1 cellular context compared by ENCODE assay signal in the genomic region with DNA sequence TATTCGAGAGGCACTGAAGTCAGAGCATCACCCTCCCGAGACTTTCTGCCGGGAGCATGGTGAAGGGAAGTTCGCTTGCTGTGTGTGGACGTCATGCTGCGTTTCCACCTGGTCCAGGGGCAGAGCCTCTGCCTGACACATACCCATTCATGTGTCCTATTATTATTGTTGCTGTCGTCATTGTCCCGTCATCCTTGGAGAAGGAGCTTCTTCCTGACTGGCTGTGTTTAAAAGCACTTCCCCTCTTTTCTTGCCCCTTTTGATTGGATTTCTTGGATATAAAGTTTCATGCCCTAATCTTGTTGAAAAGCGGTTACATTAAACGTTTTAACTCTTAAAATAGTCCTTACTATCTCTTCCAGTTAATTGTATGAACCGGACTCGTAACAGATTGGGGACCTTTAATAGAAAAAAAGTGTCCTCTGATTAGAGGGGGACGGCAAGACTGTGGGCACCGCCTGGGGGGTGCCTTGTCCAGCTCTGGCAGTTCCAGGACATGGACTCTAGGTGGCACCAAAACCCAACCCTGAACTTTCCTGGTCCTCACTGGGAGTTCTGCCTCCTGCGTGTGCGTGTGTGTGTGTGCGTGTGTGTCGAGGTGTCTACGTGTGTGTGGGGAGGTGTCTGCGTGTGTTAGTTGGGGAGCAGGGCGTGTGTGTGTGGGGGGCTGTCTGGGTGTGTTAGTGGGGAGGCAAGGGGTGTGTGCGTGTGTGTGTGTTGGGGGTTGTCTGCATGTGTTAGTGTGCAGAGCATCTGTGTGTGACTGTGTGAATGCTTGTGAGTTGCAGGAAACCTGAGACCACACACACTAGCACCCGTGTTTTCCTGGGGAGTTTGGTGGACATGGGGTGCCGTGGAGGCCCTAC.
TF ChIP-seq lines count a peak whose summit lies in the region.

No MANE protein-coding gene starts in this region.

TF ChIP-seq in HEK293, 187 proteins besides CTCF, POLR2A, EP300 and RAD21 (continued from another document and continues in another):
- TF ChIP-seq, protein P1, sequence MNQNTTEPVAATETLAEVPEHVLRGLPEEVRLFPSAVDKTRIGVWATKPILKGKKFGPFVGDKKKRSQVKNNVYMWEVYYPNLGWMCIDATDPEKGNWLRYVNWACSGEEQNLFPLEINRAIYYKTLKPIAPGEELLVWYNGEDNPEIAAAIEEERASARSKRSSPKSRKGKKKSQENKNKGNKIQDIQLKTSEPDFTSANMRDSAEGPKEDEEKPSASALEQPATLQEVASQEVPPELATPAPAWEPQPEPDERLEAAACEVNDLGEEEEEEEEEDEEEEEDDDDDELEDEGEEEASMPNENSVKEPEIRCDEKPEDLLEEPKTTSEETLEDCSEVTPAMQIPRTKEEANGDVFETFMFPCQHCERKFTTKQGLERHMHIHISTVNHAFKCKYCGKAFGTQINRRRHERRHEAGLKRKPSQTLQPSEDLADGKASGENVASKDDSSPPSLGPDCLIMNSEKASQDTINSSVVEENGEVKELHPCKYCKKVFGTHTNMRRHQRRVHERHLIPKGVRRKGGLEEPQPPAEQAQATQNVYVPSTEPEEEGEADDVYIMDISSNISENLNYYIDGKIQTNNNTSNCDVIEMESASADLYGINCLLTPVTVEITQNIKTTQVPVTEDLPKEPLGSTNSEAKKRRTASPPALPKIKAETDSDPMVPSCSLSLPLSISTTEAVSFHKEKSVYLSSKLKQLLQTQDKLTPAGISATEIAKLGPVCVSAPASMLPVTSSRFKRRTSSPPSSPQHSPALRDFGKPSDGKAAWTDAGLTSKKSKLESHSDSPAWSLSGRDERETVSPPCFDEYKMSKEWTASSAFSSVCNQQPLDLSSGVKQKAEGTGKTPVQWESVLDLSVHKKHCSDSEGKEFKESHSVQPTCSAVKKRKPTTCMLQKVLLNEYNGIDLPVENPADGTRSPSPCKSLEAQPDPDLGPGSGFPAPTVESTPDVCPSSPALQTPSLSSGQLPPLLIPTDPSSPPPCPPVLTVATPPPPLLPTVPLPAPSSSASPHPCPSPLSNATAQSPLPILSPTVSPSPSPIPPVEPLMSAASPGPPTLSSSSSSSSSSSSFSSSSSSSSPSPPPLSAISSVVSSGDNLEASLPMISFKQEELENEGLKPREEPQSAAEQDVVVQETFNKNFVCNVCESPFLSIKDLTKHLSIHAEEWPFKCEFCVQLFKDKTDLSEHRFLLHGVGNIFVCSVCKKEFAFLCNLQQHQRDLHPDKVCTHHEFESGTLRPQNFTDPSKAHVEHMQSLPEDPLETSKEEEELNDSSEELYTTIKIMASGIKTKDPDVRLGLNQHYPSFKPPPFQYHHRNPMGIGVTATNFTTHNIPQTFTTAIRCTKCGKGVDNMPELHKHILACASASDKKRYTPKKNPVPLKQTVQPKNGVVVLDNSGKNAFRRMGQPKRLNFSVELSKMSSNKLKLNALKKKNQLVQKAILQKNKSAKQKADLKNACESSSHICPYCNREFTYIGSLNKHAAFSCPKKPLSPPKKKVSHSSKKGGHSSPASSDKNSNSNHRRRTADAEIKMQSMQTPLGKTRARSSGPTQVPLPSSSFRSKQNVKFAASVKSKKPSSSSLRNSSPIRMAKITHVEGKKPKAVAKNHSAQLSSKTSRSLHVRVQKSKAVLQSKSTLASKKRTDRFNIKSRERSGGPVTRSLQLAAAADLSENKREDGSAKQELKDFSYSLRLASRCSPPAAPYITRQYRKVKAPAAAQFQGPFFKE (tag by site-specific recombination; IDR thresholded peaks at IDR 0.05; ENCODE audit: borderline replicate concordance), result peak; percentile 94
- TF ChIP-seq SP2 (tag by site-specific recombination; IDR thresholded peaks at IDR 0.05) (peak; percentile 47), SCRT2 (tag by site-specific recombination; IDR thresholded peaks at IDR 0.05) (no peak), ZNF157 (tag by site-specific recombination; IDR thresholded peaks at IDR 0.05) (0 out of 2 replicates have a peak, but pooled peaks have one; percentile 31), ZNF785 (tag by site-specific recombination; IDR thresholded peaks at IDR 0.05) (peak; percentile 70; the same call in 1 of the 2 replicates), ZNF747 (tag by site-specific recombination; IDR thresholded peaks at IDR 0.05) (no peak), KLF7 (tag by site-specific recombination; IDR thresholded peaks at IDR 0.05; ENCODE audit: borderline replicate concordance) (no peak), ZNF521 (tag by site-specific recombination; IDR thresholded peaks at IDR 0.05) (0 out of 2 replicates have a peak, but pooled peaks have one; percentile 72), ZBTB7A (tag by site-specific recombination; IDR thresholded peaks at IDR 0.05; ENCODE audit: low read depth) (no peak; the same call in 1 of the 2 replicates), KLF9 (tag by site-specific recombination; IDR thresholded peaks at IDR 0.05; ENCODE audit: low read depth) (peak; percentile 65), ZNF174 (tag by site-specific recombination; IDR thresholded peaks at IDR 0.05) (no peak), ZNF830 (tag by site-specific recombination; IDR thresholded peaks at IDR 0.05; ENCODE audit: low read depth) (no peak), ZNF132 (tag by site-specific recombination; IDR thresholded peaks at IDR 0.05; ENCODE audit: borderline replicate concordance) (no peak), ZNF311 (tag by site-specific recombination; IDR thresholded peaks at IDR 0.05; ENCODE audit: borderline replicate concordance) (no peak), PRDM1 (tag by site-specific recombination; IDR thresholded peaks at IDR 0.05) (peak; percentile 35; the same call in 1 of the 2 replicates), ZNF37A (tag by site-specific recombination; IDR thresholded peaks at IDR 0.05) (no peak), ZNF558 (tag by site-specific recombination; IDR thresholded peaks at IDR 0.05) (no peak), WT1 (tag by site-specific recombination; IDR thresholded peaks at IDR 0.05) (no peak), ZNF510 (tag by site-specific recombination; IDR thresholded peaks at IDR 0.05; ENCODE audit: insufficient replicate concordance) (no peak), ZNF23 (tag by site-specific recombination; IDR thresholded peaks at IDR 0.05; ENCODE audit: borderline replicate concordance) (no peak), ZNF776 (tag by site-specific recombination; IDR thresholded peaks at IDR 0.05; ENCODE audit: borderline replicate concordance) (peak; percentile 77; the same call in 1 of the 2 replicates), ZNF2 (tag by site-specific recombination; IDR thresholded peaks at IDR 0.05) (peak; percentile 81), ZNF621 (tag by site-specific recombination; IDR thresholded peaks at IDR 0.05) (no peak), BCL11B (tag by site-specific recombination; IDR thresholded peaks at IDR 0.05; ENCODE audit: low read depth) (no peak), ZNF223 (tag by site-specific recombination; IDR thresholded peaks at IDR 0.05) (no peak)
- TF ChIP-seq, protein P2, sequence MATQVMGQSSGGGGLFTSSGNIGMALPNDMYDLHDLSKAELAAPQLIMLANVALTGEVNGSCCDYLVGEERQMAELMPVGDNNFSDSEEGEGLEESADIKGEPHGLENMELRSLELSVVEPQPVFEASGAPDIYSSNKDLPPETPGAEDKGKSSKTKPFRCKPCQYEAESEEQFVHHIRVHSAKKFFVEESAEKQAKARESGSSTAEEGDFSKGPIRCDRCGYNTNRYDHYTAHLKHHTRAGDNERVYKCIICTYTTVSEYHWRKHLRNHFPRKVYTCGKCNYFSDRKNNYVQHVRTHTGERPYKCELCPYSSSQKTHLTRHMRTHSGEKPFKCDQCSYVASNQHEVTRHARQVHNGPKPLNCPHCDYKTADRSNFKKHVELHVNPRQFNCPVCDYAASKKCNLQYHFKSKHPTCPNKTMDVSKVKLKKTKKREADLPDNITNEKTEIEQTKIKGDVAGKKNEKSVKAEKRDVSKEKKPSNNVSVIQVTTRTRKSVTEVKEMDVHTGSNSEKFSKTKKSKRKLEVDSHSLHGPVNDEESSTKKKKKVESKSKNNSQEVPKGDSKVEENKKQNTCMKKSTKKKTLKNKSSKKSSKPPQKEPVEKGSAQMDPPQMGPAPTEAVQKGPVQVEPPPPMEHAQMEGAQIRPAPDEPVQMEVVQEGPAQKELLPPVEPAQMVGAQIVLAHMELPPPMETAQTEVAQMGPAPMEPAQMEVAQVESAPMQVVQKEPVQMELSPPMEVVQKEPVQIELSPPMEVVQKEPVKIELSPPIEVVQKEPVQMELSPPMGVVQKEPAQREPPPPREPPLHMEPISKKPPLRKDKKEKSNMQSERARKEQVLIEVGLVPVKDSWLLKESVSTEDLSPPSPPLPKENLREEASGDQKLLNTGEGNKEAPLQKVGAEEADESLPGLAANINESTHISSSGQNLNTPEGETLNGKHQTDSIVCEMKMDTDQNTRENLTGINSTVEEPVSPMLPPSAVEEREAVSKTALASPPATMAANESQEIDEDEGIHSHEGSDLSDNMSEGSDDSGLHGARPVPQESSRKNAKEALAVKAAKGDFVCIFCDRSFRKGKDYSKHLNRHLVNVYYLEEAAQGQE (tag by site-specific recombination; IDR thresholded peaks at IDR 0.05), result no peak; the same call in 1 of the 2 replicates
- TF ChIP-seq, protein P3, sequence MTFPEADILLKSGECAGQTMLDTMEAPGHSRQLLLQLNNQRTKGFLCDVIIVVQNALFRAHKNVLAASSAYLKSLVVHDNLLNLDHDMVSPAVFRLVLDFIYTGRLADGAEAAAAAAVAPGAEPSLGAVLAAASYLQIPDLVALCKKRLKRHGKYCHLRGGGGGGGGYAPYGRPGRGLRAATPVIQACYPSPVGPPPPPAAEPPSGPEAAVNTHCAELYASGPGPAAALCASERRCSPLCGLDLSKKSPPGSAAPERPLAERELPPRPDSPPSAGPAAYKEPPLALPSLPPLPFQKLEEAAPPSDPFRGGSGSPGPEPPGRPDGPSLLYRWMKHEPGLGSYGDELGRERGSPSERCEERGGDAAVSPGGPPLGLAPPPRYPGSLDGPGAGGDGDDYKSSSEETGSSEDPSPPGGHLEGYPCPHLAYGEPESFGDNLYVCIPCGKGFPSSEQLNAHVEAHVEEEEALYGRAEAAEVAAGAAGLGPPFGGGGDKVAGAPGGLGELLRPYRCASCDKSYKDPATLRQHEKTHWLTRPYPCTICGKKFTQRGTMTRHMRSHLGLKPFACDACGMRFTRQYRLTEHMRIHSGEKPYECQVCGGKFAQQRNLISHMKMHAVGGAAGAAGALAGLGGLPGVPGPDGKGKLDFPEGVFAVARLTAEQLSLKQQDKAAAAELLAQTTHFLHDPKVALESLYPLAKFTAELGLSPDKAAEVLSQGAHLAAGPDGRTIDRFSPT (tag by site-specific recombination; IDR thresholded peaks at IDR 0.05), result no peak
- TF ChIP-seq, protein P4, sequence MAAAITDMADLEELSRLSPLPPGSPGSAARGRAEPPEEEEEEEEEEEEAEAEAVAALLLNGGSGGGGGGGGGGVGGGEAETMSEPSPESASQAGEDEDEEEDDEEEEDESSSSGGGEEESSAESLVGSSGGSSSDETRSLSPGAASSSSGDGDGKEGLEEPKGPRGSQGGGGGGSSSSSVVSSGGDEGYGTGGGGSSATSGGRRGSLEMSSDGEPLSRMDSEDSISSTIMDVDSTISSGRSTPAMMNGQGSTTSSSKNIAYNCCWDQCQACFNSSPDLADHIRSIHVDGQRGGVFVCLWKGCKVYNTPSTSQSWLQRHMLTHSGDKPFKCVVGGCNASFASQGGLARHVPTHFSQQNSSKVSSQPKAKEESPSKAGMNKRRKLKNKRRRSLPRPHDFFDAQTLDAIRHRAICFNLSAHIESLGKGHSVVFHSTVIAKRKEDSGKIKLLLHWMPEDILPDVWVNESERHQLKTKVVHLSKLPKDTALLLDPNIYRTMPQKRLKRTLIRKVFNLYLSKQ (tag by site-specific recombination; IDR thresholded peaks at IDR 0.05; ENCODE audit: borderline replicate concordance), result no peak
- TF ChIP-seq, protein P5, sequence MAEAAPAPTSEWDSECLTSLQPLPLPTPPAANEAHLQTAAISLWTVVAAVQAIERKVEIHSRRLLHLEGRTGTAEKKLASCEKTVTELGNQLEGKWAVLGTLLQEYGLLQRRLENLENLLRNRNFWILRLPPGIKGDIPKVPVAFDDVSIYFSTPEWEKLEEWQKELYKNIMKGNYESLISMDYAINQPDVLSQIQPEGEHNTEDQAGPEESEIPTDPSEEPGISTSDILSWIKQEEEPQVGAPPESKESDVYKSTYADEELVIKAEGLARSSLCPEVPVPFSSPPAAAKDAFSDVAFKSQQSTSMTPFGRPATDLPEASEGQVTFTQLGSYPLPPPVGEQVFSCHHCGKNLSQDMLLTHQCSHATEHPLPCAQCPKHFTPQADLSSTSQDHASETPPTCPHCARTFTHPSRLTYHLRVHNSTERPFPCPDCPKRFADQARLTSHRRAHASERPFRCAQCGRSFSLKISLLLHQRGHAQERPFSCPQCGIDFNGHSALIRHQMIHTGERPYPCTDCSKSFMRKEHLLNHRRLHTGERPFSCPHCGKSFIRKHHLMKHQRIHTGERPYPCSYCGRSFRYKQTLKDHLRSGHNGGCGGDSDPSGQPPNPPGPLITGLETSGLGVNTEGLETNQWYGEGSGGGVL (tag by site-specific recombination; IDR thresholded peaks at IDR 0.05), result peak; percentile 75
- TF ChIP-seq, protein P6, sequence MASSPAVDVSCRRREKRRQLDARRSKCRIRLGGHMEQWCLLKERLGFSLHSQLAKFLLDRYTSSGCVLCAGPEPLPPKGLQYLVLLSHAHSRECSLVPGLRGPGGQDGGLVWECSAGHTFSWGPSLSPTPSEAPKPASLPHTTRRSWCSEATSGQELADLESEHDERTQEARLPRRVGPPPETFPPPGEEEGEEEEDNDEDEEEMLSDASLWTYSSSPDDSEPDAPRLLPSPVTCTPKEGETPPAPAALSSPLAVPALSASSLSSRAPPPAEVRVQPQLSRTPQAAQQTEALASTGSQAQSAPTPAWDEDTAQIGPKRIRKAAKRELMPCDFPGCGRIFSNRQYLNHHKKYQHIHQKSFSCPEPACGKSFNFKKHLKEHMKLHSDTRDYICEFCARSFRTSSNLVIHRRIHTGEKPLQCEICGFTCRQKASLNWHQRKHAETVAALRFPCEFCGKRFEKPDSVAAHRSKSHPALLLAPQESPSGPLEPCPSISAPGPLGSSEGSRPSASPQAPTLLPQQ (tag by site-specific recombination; IDR thresholded peaks at IDR 0.05), result no peak; the same call in 1 of the 2 replicates
- TF ChIP-seq, protein P7, sequence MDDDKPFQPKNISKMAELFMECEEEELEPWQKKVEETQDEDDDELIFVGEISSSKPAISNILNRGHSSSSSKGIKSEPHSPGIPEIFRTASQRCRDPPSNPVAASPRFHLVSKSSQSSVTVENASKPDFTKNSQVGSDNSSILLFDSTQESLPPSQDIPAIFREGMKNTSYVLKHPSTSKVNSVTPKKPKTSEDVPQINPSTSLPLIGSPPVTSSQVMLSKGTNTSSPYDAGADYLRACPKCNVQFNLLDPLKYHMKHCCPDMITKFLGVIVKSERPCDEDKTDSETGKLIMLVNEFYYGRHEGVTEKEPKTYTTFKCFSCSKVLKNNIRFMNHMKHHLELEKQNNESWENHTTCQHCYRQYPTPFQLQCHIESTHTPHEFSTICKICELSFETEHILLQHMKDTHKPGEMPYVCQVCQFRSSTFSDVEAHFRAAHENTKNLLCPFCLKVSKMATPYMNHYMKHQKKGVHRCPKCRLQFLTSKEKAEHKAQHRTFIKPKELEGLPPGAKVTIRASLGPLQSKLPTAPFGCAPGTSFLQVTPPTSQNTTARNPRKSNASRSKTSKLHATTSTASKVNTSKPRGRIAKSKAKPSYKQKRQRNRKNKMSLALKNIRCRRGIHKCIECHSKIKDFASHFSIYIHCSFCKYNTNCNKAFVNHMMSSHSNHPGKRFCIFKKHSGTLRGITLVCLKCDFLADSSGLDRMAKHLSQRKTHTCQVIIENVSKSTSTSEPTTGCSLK (tag by site-specific recombination; IDR thresholded peaks at IDR 0.05), result no peak
